In genomic region chr7:112908106-112908505, GRCh38 we compare ENCODE assay signal across 23 cellular contexts.
A peak's percentile ranks its signal among the peaks of the same experiment; 100 is the strongest.
DNase-seq lines count a peak whose midpoint lies in the region; ATAC-seq and TF ChIP-seq lines count a peak whose summit lies in the region.
"Had no signal": no experiment of that assay in that cellular context is flagged by ENCODE, and none has a peak within 500 bp of the region (broad histone marks: within the 10 kb centered on the region; RNA-seq: fewer than 3 reads in every experiment).

No MANE protein-coding gene starts in this region.

- no peak for DNase-seq in CD8-positive, alpha-beta T cell
- DNase-seq in DMS153 (lab: John Stamatoyannopoulos, UW) = peak; percentile 42
- peak; percentile 51 for DNase-seq in astrocyte of the hippocampus (ENCODE audit: low read depth, low spot score)
- peak; percentile 41 for DNase-seq in medulla oblongata (ENCODE audit: extremely low spot score)
- DNase-seq in GM10266 (ENCODE audit: extremely low spot score) = no peak
- DNase-seq in RKO (ENCODE audit: low spot score) = no peak
- DNase-seq in dorsolateral prefrontal cortex = no peak
- DNase-seq: ACHN; CD4-positive, CD25-positive, alpha-beta regulatory T cell; H9; MG63; NCI-H1092 treated with DMSO at 0.1 percent for 48 hours; NCI-H1694; NCI-H2107; NCI-H345; NCI-H774; Right ventricle myocardium superior; T-helper 1 cell had no signal

- POLR2A ChIA-PET in CD8-positive, alpha-beta T cell (lab: Charles Lee) = no interaction called here

- intact Hi-C loops in CD8-positive, alpha-beta T cell (cut with DNase I, micrococcal nuclease) = no loop called here
- intact Hi-C loops in dorsolateral prefrontal cortex (cut with DNase I) = no loop called here

- H3K27me3 ChIP-seq in CD8-positive, alpha-beta T cell (ENCODE audit: insufficient read depth, low read length) = no peaks in the 10 kb centered on the region
- H3K27me3 ChIP-seq in dorsolateral prefrontal cortex = no peaks in the 10 kb centered on the region
- H3K27me3 ChIP-seq: MG63 had no signal

- no peak overlapping the region for H3K4me3 ChIP-seq in CD8-positive, alpha-beta T cell (ENCODE audit: low read depth, low read length)
- no peak overlapping the region for H3K4me3 ChIP-seq in dorsolateral prefrontal cortex
- H3K4me3 ChIP-seq: MG63, SK-N-MC had no signal

- no peak overlapping the region for H3K27ac ChIP-seq in CD8-positive, alpha-beta T cell (ENCODE audit: low read depth, low read length)
- no peak overlapping the region for H3K27ac ChIP-seq in dorsolateral prefrontal cortex
- H3K27ac ChIP-seq: KMS-11, SK-N-MC had no signal

- H3K9me3 Mint-ChIP-seq in CD8-positive, alpha-beta T cell = peaks cover 13% of the 10 kb centered on the region

- CTCF ChIA-PET in CD8-positive, alpha-beta T cell (lab: Charles Lee) = interaction anchor here (1.1 kb wide), 1 partner anchor 9 kb away, joined by 4 read pairs; no protein-coding TSS in a partner anchor

- TF ChIP-seq CTCF in CD8-positive, alpha-beta T cell (IDR thresholded peaks at IDR 0.05) = no peak
- no peak for TF ChIP-seq CTCF in GM10266 (IDR thresholded peaks at IDR 0.05; ENCODE audit: control insufficient read depth, insufficient read depth, low read depth, missing control alignments)
- no peak for TF ChIP-seq CTCF in dorsolateral prefrontal cortex (IDR thresholded peaks at IDR 0.05 in 54 of 56, conservative IDR thresholded peaks at IDR 0.05 in 2 of 56; ENCODE audit: low read depth in 1 of 56, partially characterized antibody in 56 of 56)

- no peaks in the 10 kb centered on the region for H3K27me3 Mint-ChIP-seq in CD8-positive, alpha-beta T cell (ENCODE audit: low read depth)
- H3K27me3 Mint-ChIP-seq: B cell; CD4-positive, CD25-positive, alpha-beta regulatory T cell had no signal

- no peak for ATAC-seq in CD8-positive, alpha-beta T cell
- no peak for ATAC-seq in GM19324 (IDR thresholded peaks at IDR 0.05; ENCODE audit: low FRiP score, unreplicated experiment)
- ATAC-seq: Panc1 had no signal

- peak overlapping the region; percentile 60 for H3K27ac Mint-ChIP-seq in CD8-positive, alpha-beta T cell
- H3K27ac Mint-ChIP-seq: B cell; CD4-positive, CD25-positive, alpha-beta regulatory T cell had no signal

- no peaks in the 10 kb centered on the region for H3K4me1 ChIP-seq in CD8-positive, alpha-beta T cell (ENCODE audit: insufficient read depth, low read length)

- no peaks in the 10 kb centered on the region for H3K36me3 ChIP-seq in CD8-positive, alpha-beta T cell (ENCODE audit: insufficient read depth, low read length)
- H3K36me3 ChIP-seq: MG63 had no signal

- peaks cover 2% of the 10 kb centered on the region for H3K4me1 Mint-ChIP-seq in CD8-positive, alpha-beta T cell (ENCODE audit: low read depth)

- peaks cover 60% of the 10 kb centered on the region for H3K36me3 Mint-ChIP-seq in CD8-positive, alpha-beta T cell

- peaks cover 3% of the 10 kb centered on the region for H3K9me3 ChIP-seq in CD8-positive, alpha-beta T cell (ENCODE audit: low read length)
- H3K9me3 ChIP-seq: MG63 had no signal

- H3K4me3 Mint-ChIP-seq in CD8-positive, alpha-beta T cell = no peak overlapping the region
- H3K4me3 Mint-ChIP-seq: B cell; CD4-positive, CD25-positive, alpha-beta regulatory T cell; H9 had no signal

Comparison
In these comparisons a context has a peak if more than half of its experiments do, and no peak if none do; other contexts are left out.
1. DNase-seq: peak in DMS153 (single experiment), astrocyte of the hippocampus (single experiment) and medulla oblongata (single experiment); none in CD8-positive, alpha-beta T cell (0 of 7), GM10266 (single experiment), RKO (single experiment) and dorsolateral prefrontal cortex (0 of 10).